ENCODE assay signal across 15 cellular contexts in genomic region chr14:54672688-54673087, GRCh38.
DNase-seq lines count a peak whose midpoint lies in the region; ATAC-seq and TF ChIP-seq lines count a peak whose summit lies in the region.
"Had no signal": no experiment of that assay in that cellular context is flagged by ENCODE, and none has a peak within 500 bp of the region (broad histone marks: within the 10 kb centered on the region; RNA-seq: fewer than 3 reads in every experiment).

No MANE protein-coding gene starts in this region.

- H3K9me3 ChIP-seq in PC-3 (ENCODE audit: low read length) = no peaks in the 10 kb centered on the region
- no peaks in the 10 kb centered on the region for H3K9me3 ChIP-seq in subcutaneous abdominal adipose tissue (ENCODE audit: control insufficient read depth in 5 of 5, low read length in 5 of 5)
- H3K9me3 ChIP-seq: BLaER1 had no signal

- H3F3A ChIP-seq in PC-3 (ENCODE audit: low read length, unreplicated experiment) = peaks cover 3% of the 10 kb centered on the region

- peaks cover 52% of the 10 kb centered on the region for H3K79me2 ChIP-seq in PC-3 (ENCODE audit: low read length)

- H3K36me3 ChIP-seq in PC-3 (ENCODE audit: low read depth, low read length) (no peaks in the 10 kb centered on the region), subcutaneous abdominal adipose tissue (ENCODE audit: control insufficient read depth in 5 of 5, insufficient read depth in 5 of 5, low read length in 5 of 5) (peaks cover 0 to 6% (median 0%) of the 10 kb centered on the region in 5 donors)

- no peaks in the 10 kb centered on the region for H4K20me1 ChIP-seq in PC-3 (ENCODE audit: low read length)

- no peak for TF ChIP-seq CTCF in GM20000 (IDR thresholded peaks at IDR 0.05; ENCODE audit: extremely low read depth, missing control alignments)
- no peak for TF ChIP-seq CTCF in PC-3 (conservative IDR thresholded peaks at IDR 0.05; ENCODE audit: low read depth, low read length)

- POLR2A ChIA-PET in PC-3 (lab: Charles Lee; ENCODE audit: unreplicated experiment) = no interaction called here

- H3K27ac ChIP-seq in PC-3 (ENCODE audit: low read length) (0 out of 2 replicates have a peak overlapping the region, but pooled peaks have one; percentile 1), layer of hippocampus (ENCODE audit: low read depth, low read length) (peak overlapping the region; percentile 21), subcutaneous abdominal adipose tissue (ENCODE audit: low read depth, low read length) (peak overlapping the region; percentile 67)
- H3K27ac ChIP-seq: BLaER1 had no signal

- H3K9ac ChIP-seq in PC-3 (ENCODE audit: low read length) (no peak overlapping the region), subcutaneous abdominal adipose tissue (ENCODE audit: low read length in 5 of 5) (peak overlapping the region in 1 of 5 donors; percentile 38)
- H3K9ac ChIP-seq: BLaER1 had no signal

- H2AFZ ChIP-seq in PC-3 (ENCODE audit: low read length) = no peak overlapping the region

- H3K27me3 ChIP-seq in PC-3 (ENCODE audit: low read length) (no peaks in the 10 kb centered on the region), layer of hippocampus (ENCODE audit: control insufficient read depth, insufficient read depth, low read length) (no peaks in the 10 kb centered on the region), subcutaneous abdominal adipose tissue (ENCODE audit: control insufficient read depth in 5 of 5, insufficient read depth in 4 of 5, low read length in 5 of 5) (no peaks in the 10 kb centered on the region)
- H3K27me3 ChIP-seq: BLaER1 had no signal

- DNase-seq in GM20000 (ENCODE audit: low spot score) = peak; percentile 33
- DNase-seq in PC-3 = no peak
- DNase-seq in NCI-H774 (lab: John Stamatoyannopoulos, UW) = no peak
- no peak for DNase-seq in activated T-cell treated with anti-CD3 and anti-CD28 coated beads, Interleukin-2, amount 50 U/mL, for 1 hour
- DNase-seq in activated gamma-delta T cell (lab: John Stamatoyannopoulos, UW) = no peak
- DNase-seq: activated CD4-positive, alpha-beta T cell treated with anti-CD3 and anti-CD28 coated beads for 4 hours; activated naive CD8-positive, alpha-beta T cell treated with anti-CD3 and anti-CD28 coated beads, Interleukin-2, amount 50 U/mL, for 24 hours; DMS 273 treated with DMSO at 0.1 percent for 48 hours; SIG-M5; stimulated activated CD4-positive, alpha-beta T cell treated with anti-CD3 and anti-CD28 coated beads, Interleukin-12 subunit alpha, Interleukin-12 subunit beta, amount 100 ng/mL, for 4 hours; stimulated activated naive CD8-positive, alpha-beta T cell treated with anti-CD3 and anti-CD28 coated beads, Interleukin-15, amount 100 ng/mL, for 72 hours; T-helper 9 cell had no signal

- intact Hi-C loops in PC-3 (cut with micrococcal nuclease) = no loop called here

- no TSS peak for BruUV-seq in PC-3 (replicated peaks; lab: Mats Ljungman, UMichigan)

- no peak overlapping the region for H3K4me3 ChIP-seq in PC-3 (ENCODE audit: low read length)
- H3K4me3 ChIP-seq in subcutaneous abdominal adipose tissue (ENCODE audit: low read depth in 1 of 5, low read length in 5 of 5) = no peak overlapping the region
- H3K4me3 ChIP-seq: BLaER1 had no signal

- CTCF ChIA-PET in PC-3 (lab: Charles Lee) = interaction anchor here (0.6 kb wide), 1 partner anchor 18 kb away, joined by 6 read pairs; no protein-coding TSS in a partner anchor

- peaks cover 65% of the 10 kb centered on the region for H3K4me1 ChIP-seq in PC-3 (ENCODE audit: insufficient read depth, low read length)
- H3K4me1 ChIP-seq in subcutaneous abdominal adipose tissue (ENCODE audit: control insufficient read depth in 5 of 5, insufficient read depth in 5 of 5, low read length in 5 of 5) = peaks cover 7 to 70% (median 55%) of the 10 kb centered on the region in 5 donors

- H3K9me2 ChIP-seq in PC-3 (replicated peaks; ENCODE audit: low read length) = no peaks in the 10 kb centered on the region

- no peak overlapping the region for H3K4me2 ChIP-seq in PC-3 (ENCODE audit: low read length)
- H3K4me2 ChIP-seq: BLaER1 had no signal

- ATAC-seq in PC-3 = no peak
- ATAC-seq: activated naive CD8-positive, alpha-beta T cell treated with anti-CD3 and anti-CD28 coated beads, Interleukin-2, amount 50 U/mL, for 24 hours; stimulated activated naive CD8-positive, alpha-beta T cell treated with anti-CD3 and anti-CD28 coated beads, Interleukin-15, amount 100 ng/mL, for 72 hours had no signal

Comparison
In these comparisons a context has a peak if more than half of its experiments do, and no peak if none do; other contexts are left out.
1. H3K27ac ChIP-seq: peak in every context shown above with its lines; median percentile 67 in subcutaneous abdominal adipose tissue; 21 in layer of hippocampus; 1 in PC-3.